In the genomic region with DNA sequence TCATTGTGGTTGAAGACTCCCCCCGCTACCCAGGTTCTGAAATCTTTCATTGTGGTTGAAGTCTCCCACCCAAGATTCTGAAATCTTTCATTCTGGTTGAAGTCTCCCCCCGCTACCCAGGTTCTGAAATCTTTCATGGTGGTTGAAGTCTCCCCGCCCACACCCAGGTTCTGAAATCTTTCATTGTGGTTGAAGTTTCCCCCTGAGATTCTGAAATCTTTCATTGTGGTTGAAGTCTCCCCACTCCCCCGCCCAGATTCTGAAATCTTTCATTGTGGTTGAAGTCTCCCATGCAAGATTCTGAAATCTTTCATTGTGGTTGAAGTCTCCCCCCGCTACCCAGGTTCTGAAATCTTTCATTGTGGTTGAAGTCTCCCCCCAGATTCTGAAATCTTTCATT, we compare ENCODE assay signal across 7 cellular contexts.
DNase-seq lines count a peak whose midpoint lies in the region; ATAC-seq and TF ChIP-seq lines count a peak whose summit lies in the region.
"Not testable (repeated sequence)": the region's sequence is repeated elsewhere in the genome, so short reads cannot be mapped to it uniquely, and the experiment has no call there.

No MANE protein-coding gene starts in this region.

- not testable (repeated sequence) for TF ChIP-seq CTCF in CD4-positive, alpha-beta T cell (IDR thresholded peaks at IDR 0.05); osteocyte (IDR thresholded peaks at IDR 0.05)

- peaks cover 18% of the 10 kb centered on the region for H3K4me1 Mint-ChIP-seq in CD4-positive, alpha-beta T cell (ENCODE audit: low read depth)
- not testable (repeated sequence) for H3K4me1 Mint-ChIP-seq in T-helper 17 cell; osteocyte (ENCODE audit: unreplicated experiment)
- H3K4me1 Mint-ChIP-seq in activated naive CD8-positive, alpha-beta T cell treated with anti-CD3 and anti-CD28 coated beads, Interleukin-2, amount 50 U/mL, for 24 hours: peaks cover 17% of the 10 kb centered on the region

- H3K27ac Mint-ChIP-seq in CD4-positive, alpha-beta T cell; T-helper 17 cell; activated naive CD8-positive, alpha-beta T cell treated with anti-CD3 and anti-CD28 coated beads, Interleukin-2, amount 50 U/mL, for 24 hours; osteocyte (ENCODE audit: unreplicated experiment): not testable (repeated sequence)

- not testable (repeated sequence) for H3K36me3 Mint-ChIP-seq in CD4-positive, alpha-beta T cell (ENCODE audit: low read depth); T-helper 17 cell (ENCODE audit: low read depth); activated naive CD8-positive, alpha-beta T cell treated with anti-CD3 and anti-CD28 coated beads, Interleukin-2, amount 50 U/mL, for 24 hours (ENCODE audit: low read depth); osteocyte (ENCODE audit: unreplicated experiment)

- POLR2A ChIA-PET in CD4-positive, alpha-beta T cell (lab: Charles Lee): not testable (repeated sequence)

- H3K27me3 Mint-ChIP-seq in CD4-positive, alpha-beta T cell: peaks cover 38% of the 10 kb centered on the region
- H3K27me3 Mint-ChIP-seq in T-helper 17 cell: not testable (repeated sequence)
- peaks cover 45% of the 10 kb centered on the region for H3K27me3 Mint-ChIP-seq in activated naive CD8-positive, alpha-beta T cell treated with anti-CD3 and anti-CD28 coated beads, Interleukin-2, amount 50 U/mL, for 24 hours
- H3K27me3 Mint-ChIP-seq in osteocyte (ENCODE audit: unreplicated experiment): peaks cover 26% of the 10 kb centered on the region

- H3K27ac ChIP-seq in CD4-positive, alpha-beta T cell (ENCODE audit: low read depth, low read length): not testable (repeated sequence)

- DNase-seq in CD4-positive, alpha-beta T cell; T-helper 17 cell: not testable (repeated sequence)
- DNase-seq in activated CD8-positive, alpha-beta memory T cell treated with anti-CD3 and anti-CD28 coated beads for 24 hours: peak; percentile 43
- peak; percentile 47 for DNase-seq in activated naive CD4-positive, alpha-beta T cell treated with Interleukin-2 at 50 U/mL for 16 hours
- peak; percentile 21 for DNase-seq in activated naive CD8-positive, alpha-beta T cell treated with anti-CD3 and anti-CD28 coated beads, Interleukin-2, amount 50 U/mL, for 24 hours
- peak; percentile 15 for DNase-seq in osteocyte (ENCODE audit: extremely low spot score, unreplicated experiment)
- DNase-seq in stimulated activated CD4-positive, alpha-beta T cell treated with anti-CD3 and anti-CD28 coated beads, Interleukin-4, amount 100 ng/mL, for 24 hours: peak; percentile 51

- not testable (repeated sequence) for H3K9me3 ChIP-seq in CD4-positive, alpha-beta T cell (ENCODE audit: control insufficient read depth, low read length); T-helper 17 cell (ENCODE audit: control insufficient read depth, low read length, poor library complexity, severe bottlenecking)

- peak overlapping the region; percentile 4 for H3K4me3 Mint-ChIP-seq in CD4-positive, alpha-beta T cell
- H3K4me3 Mint-ChIP-seq in T-helper 17 cell: peak overlapping the region; percentile 73
- H3K4me3 Mint-ChIP-seq in activated naive CD8-positive, alpha-beta T cell treated with anti-CD3 and anti-CD28 coated beads, Interleukin-2, amount 50 U/mL, for 24 hours; osteocyte (ENCODE audit: unreplicated experiment): not testable (repeated sequence)

- H3K27me3 ChIP-seq in CD4-positive, alpha-beta T cell (ENCODE audit: control insufficient read depth, insufficient read depth, low read length): not testable (repeated sequence)

- H3K9me3 Mint-ChIP-seq in CD4-positive, alpha-beta T cell; osteocyte (ENCODE audit: unreplicated experiment): not testable (repeated sequence)
- H3K9me3 Mint-ChIP-seq in activated naive CD8-positive, alpha-beta T cell treated with anti-CD3 and anti-CD28 coated beads, Interleukin-2, amount 50 U/mL, for 24 hours: peaks cover 17% of the 10 kb centered on the region

- CTCF ChIA-PET in CD4-positive, alpha-beta T cell (lab: Charles Lee): not testable (repeated sequence)

- intact Hi-C loops in CD4-positive, alpha-beta T cell (cut with DNase I, micrococcal nuclease): not testable (repeated sequence)

- not testable (repeated sequence) for ATAC-seq in CD4-positive, alpha-beta T cell (ENCODE audit: poor library complexity); T-helper 17 cell; activated naive CD8-positive, alpha-beta T cell treated with anti-CD3 and anti-CD28 coated beads, Interleukin-2, amount 50 U/mL, for 24 hours
